ENCODE assay signal across 5 cellular contexts in genomic region chr1:158688343-158688742, GRCh38. TPM values are rescaled to one million over a fixed set of nuclear protein-coding genes. Genes with fewer than 3 reads are reported as not detected.
"Had no signal": no experiment of that assay in that cellular context is flagged by ENCODE, and none has a peak within 500 bp of the region (broad histone marks: within the 10 kb centered on the region; RNA-seq: fewer than 3 reads in every experiment).

No MANE protein-coding gene starts in this region.

RNA-seq across cellular contexts. Expression of gene SPTA1, which starts 1.8 kb away (rescaled TPM):
- total RNA-seq: HepG2, HT-29, HT1080, IMR-90 had no signal
- polyA plus RNA-seq: HepG2, IgD-negative memory B cell, IMR-90 had no signal

RNA-seq across cellular contexts. Expression of gene OR6K2, which starts 12.1 kb away (rescaled TPM):
- total RNA-seq: HepG2, HT-29, HT1080, IMR-90 had no signal
- polyA plus RNA-seq: HepG2, IgD-negative memory B cell, IMR-90 had no signal

RNA-seq across cellular contexts. Expression of gene OR6K3, which starts 32.2 kb away (rescaled TPM):
- total RNA-seq: HepG2, HT-29, HT1080, IMR-90 had no signal
- polyA plus RNA-seq: HepG2, IgD-negative memory B cell, IMR-90 had no signal
